In the genomic region with DNA sequence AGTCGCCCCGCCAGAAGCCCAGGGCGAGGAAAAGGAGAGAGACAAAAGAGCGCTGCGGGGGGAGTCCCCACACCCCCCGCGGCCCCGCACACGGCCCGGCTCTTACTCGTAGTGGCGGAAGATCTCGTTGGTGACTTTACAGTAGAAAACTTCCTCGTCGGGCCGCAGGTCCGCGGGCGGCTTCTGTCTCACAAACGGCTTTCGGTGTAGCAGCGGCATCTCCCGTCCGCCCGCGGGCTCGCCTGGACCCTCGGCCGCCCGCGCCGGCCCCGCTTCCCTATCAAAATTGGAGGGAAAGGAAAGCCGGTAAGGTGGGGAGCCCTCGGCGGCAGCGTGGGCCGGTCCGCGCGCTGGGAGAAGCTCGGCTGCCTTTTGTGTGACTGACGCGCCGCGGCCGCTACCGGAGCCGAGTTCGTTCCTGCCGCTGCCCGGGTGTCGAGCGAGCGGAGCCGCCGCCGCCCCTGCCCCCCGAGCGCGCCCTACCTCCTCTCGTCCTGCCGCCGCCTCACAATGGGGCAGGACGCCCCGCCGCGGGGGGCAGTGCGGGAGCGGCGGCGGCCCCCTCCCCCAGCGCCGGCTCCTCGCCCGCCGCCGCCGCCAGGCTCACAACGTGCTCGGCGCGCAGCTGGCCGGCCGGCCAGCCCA, we compare ENCODE assay signal across 8 cellular contexts. TPM values are rescaled to one million over a fixed set of nuclear protein-coding genes. Genes with fewer than 3 reads are reported as not detected.
DNase-seq lines count a peak whose midpoint lies in the region; ATAC-seq, FAIRE-seq and TF ChIP-seq lines count a peak whose summit lies in the region.

No MANE protein-coding gene starts in this region.

- H3K4me3 ChIP-seq in ovary, result peak overlapping the region; percentile 80

- H3K36me3 ChIP-seq in ovary, result no peaks in the 10 kb centered on the region

- DNase-seq in DMS79 (lab: John Stamatoyannopoulos, UW) (peak; percentile 49), HS-27A (ENCODE audit: low read depth) (peak; percentile 30), RCC 7860 (ENCODE audit: low spot score) (peak; percentile 11), head of caudate nucleus (peak in 40 of 42 donors; percentile 12 to 80 (median 54)), ovary (peak; percentile 39 to 72 (median 54)), type B pancreatic cell (ENCODE audit: extremely low spot score, unreplicated experiment) (peak; percentile 75)

- H3K4me1 ChIP-seq in ovary (ENCODE audit: insufficient read depth), result no peaks in the 10 kb centered on the region

- peak overlapping the region; percentile 91 to 99 for H3K27ac ChIP-seq in ovary

- no peak for FAIRE-seq in RCC 7860 (lab: Jason Lieb, UNC)

- peaks cover 2% of the 10 kb centered on the region for H3K36me3 Mint-ChIP-seq in activated naive CD4-positive, alpha-beta T cell treated with anti-CD3 and anti-CD28 coated beads, Interleukin-2, amount 50 U/mL, for 24 hours
- H3K36me3 Mint-ChIP-seq in type B pancreatic cell, result peaks cover 4% of the 10 kb centered on the region

- H3K27me3 ChIP-seq in ovary, result no peaks in the 10 kb centered on the region

- no peak for TF ChIP-seq EP300 in ovary (IDR thresholded peaks at IDR 0.05)

- no peak for TF ChIP-seq POLR2A in ovary (IDR thresholded peaks at IDR 0.05)

- no peaks in the 10 kb centered on the region for H3K9me3 Mint-ChIP-seq in activated naive CD4-positive, alpha-beta T cell treated with anti-CD3 and anti-CD28 coated beads, Interleukin-2, amount 50 U/mL, for 24 hours
- no peaks in the 10 kb centered on the region for H3K9me3 Mint-ChIP-seq in type B pancreatic cell

- H3K4me3 Mint-ChIP-seq in activated naive CD4-positive, alpha-beta T cell treated with anti-CD3 and anti-CD28 coated beads, Interleukin-2, amount 50 U/mL, for 24 hours, result peak overlapping the region; percentile 100
- peak overlapping the region; percentile 99 for H3K4me3 Mint-ChIP-seq in type B pancreatic cell

- H3K4me1 Mint-ChIP-seq in activated naive CD4-positive, alpha-beta T cell treated with anti-CD3 and anti-CD28 coated beads, Interleukin-2, amount 50 U/mL, for 24 hours, result peaks cover 40% of the 10 kb centered on the region
- H3K4me1 Mint-ChIP-seq in type B pancreatic cell (ENCODE audit: unreplicated experiment), result peaks cover 17% of the 10 kb centered on the region

- 0% methylated on average over 32 to 85 of the region's 85 CpGs for WGBS in ovary, 3 donors

- H3K9me3 ChIP-seq in ovary, result no peaks in the 10 kb centered on the region

- H3K27ac Mint-ChIP-seq in activated naive CD4-positive, alpha-beta T cell treated with anti-CD3 and anti-CD28 coated beads, Interleukin-2, amount 50 U/mL, for 24 hours, result peak overlapping the region; percentile 95
- H3K27ac Mint-ChIP-seq in type B pancreatic cell, result peak overlapping the region; percentile 53

- intact Hi-C loops in head of caudate nucleus (cut with DNase I), result loop anchor here (2.0 to 10.0 kb wide), 3 partner anchors 108 to 170 kb away; partner anchors contain the start of genes CFL2, FAM177A1 and SRP54
- intact Hi-C loops in ovary (cut with DNase I), result no loop called here

- H3K27me3 Mint-ChIP-seq in activated naive CD4-positive, alpha-beta T cell treated with anti-CD3 and anti-CD28 coated beads, Interleukin-2, amount 50 U/mL, for 24 hours, result no peaks in the 10 kb centered on the region
- no peaks in the 10 kb centered on the region for H3K27me3 Mint-ChIP-seq in type B pancreatic cell

- ATAC-seq in GM21360 (IDR thresholded peaks at IDR 0.05; ENCODE audit: unreplicated experiment), result peak; percentile 20

- TF ChIP-seq CTCF in ovary (IDR thresholded peaks at IDR 0.05), result no peak
- TF ChIP-seq CTCF in type B pancreatic cell (conservative IDR thresholded peaks at IDR 0.05), result no peak

RNA-seq across cellular contexts. Expression of gene BAZ1A, which starts 0.7 kb away (rescaled TPM):
- total RNA-seq in ovary, result 10 to 100 TPM; 12.5 to 30.1 (median 17.9) TPM
- 10 to 100 TPM; 10.4 to 14.2 TPM for polyA plus RNA-seq in ovary
- total RNA-seq in type B pancreatic cell (ENCODE audit: low replicate concordance), result 27.0 and 28.2 TPM in 2 replicates

Comparison
In these comparisons a context has a peak if more than half of its experiments do, and no peak if none do; other contexts are left out.
1. Peak in every context shown above with its lines: DNase-seq, ATAC-seq, H3K4me3 ChIP-seq and H3K27ac ChIP-seq.
2. DNase-seq: peak in every context shown above with its lines; median percentile 75 in type B pancreatic cell; 54 in ovary; 54 in head of caudate nucleus; 49 in DMS79; 30 in HS-27A; 11 in RCC 7860.